17 cellular contexts compared by ENCODE assay signal in genomic region chr16:716768-717325, GRCh38. TPM values are rescaled to one million over a fixed set of nuclear protein-coding genes. Genes with fewer than 3 reads are reported as not detected.
DNase-seq lines count a peak whose midpoint lies in the region; ATAC-seq and TF ChIP-seq lines count a peak whose summit lies in the region.
"Had no signal": no experiment of that assay in that cellular context is flagged by ENCODE, and none has a peak within 500 bp of the region (broad histone marks: within the 10 kb centered on the region; RNA-seq: fewer than 3 reads in every experiment).

No MANE protein-coding gene starts in this region.

- no peak overlapping the region for H2AFZ ChIP-seq in PC-3 (ENCODE audit: low read length)
- H2AFZ ChIP-seq: hepatocyte had no signal

- peaks cover 8% of the 10 kb centered on the region; the same call in 1 of the 2 replicates for H4K20me1 ChIP-seq in PC-3 (ENCODE audit: low read length)

- H3K36me3 ChIP-seq in PC-3 (ENCODE audit: low read depth, low read length) = no peaks in the 10 kb centered on the region
- H3K36me3 ChIP-seq in skeletal muscle satellite cell (ENCODE audit: insufficient read depth, low read length) = no peaks in the 10 kb centered on the region
- H3K36me3 ChIP-seq: lower lobe of right lung, vagina had no signal

- H3K4me3 ChIP-seq in PC-3 (ENCODE audit: low read length) (peak overlapping the region; percentile 71), skeletal muscle satellite cell (ENCODE audit: low read length) (no peak overlapping the region)
- H3K4me3 ChIP-seq: hepatocyte had no signal

- H3K9ac ChIP-seq in PC-3 (ENCODE audit: low read length) (no peak overlapping the region), skeletal muscle satellite cell (ENCODE audit: low read depth, low read length) (no peak overlapping the region)
- H3K9ac ChIP-seq: parathyroid adenoma had no signal

- H3K27ac Mint-ChIP-seq in activated T-cell treated with anti-CD3 and anti-CD28 coated beads, Interleukin-2, amount 50 U/mL, for 24 hours = no peak overlapping the region
- no peak overlapping the region for H3K27ac Mint-ChIP-seq in effector memory CD8-positive, alpha-beta T cell
- H3K27ac Mint-ChIP-seq: activated B cell treated with CpG ODN at 0.5 μM for 24 hours had no signal

- peaks cover 19% of the 10 kb centered on the region for H3K79me2 ChIP-seq in PC-3 (ENCODE audit: low read length)
- H3K79me2 ChIP-seq: hepatocyte had no signal

- H3K9me2 ChIP-seq in PC-3 (replicated peaks; ENCODE audit: low read length) = no peaks in the 10 kb centered on the region

- H3K9me3 ChIP-seq in PC-3 (ENCODE audit: low read length) (no peaks in the 10 kb centered on the region), skeletal muscle satellite cell (replicated peaks; ENCODE audit: low read length) (no peaks in the 10 kb centered on the region)
- H3K9me3 ChIP-seq: lower lobe of right lung, vagina had no signal

- H3K27me3 Mint-ChIP-seq in activated T-cell treated with anti-CD3 and anti-CD28 coated beads, Interleukin-2, amount 50 U/mL, for 24 hours = peaks cover 17% of the 10 kb centered on the region
- peaks cover 0 to 8% of the 10 kb centered on the region in 2 donors for H3K27me3 Mint-ChIP-seq in effector memory CD8-positive, alpha-beta T cell

- intact Hi-C loops in PC-3 (cut with micrococcal nuclease) = loop anchor here (10.0 kb wide), 1 partner anchor 68 kb away; the partner anchor contains the start of genes CHTF18 and RPUSD1

- H3K4me2 ChIP-seq in PC-3 (ENCODE audit: low read length) (peak overlapping the region; percentile 86), skeletal muscle satellite cell (ENCODE audit: low read length) (peak overlapping the region; percentile 97)

- no peaks in the 10 kb centered on the region for H3K9me3 Mint-ChIP-seq in activated T-cell treated with anti-CD3 and anti-CD28 coated beads, Interleukin-2, amount 50 U/mL, for 24 hours
- H3K9me3 Mint-ChIP-seq in effector memory CD8-positive, alpha-beta T cell = no peaks in the 10 kb centered on the region
- H3K9me3 Mint-ChIP-seq: activated B cell treated with CpG ODN at 0.5 μM for 24 hours; activated T-helper 1 cell treated with anti-CD3 and anti-CD28 coated beads, Interleukin-12 subunit alpha, Interleukin-12 subunit beta, Interleukin-2, Interleukin-4 antibody, amounts not matched to agents 30 ng/mL and 10 ng/mL and 1 ng/mL, durations not matched to agents 14 hours and 24 hours and 36 hours had no signal

- H3K4me1 Mint-ChIP-seq in activated T-cell treated with anti-CD3 and anti-CD28 coated beads, Interleukin-2, amount 50 U/mL, for 24 hours (ENCODE audit: low read depth) = peaks cover 24% of the 10 kb centered on the region
- peaks cover 15 to 17% of the 10 kb centered on the region in 2 donors for H3K4me1 Mint-ChIP-seq in effector memory CD8-positive, alpha-beta T cell (ENCODE audit: low read depth in 2 of 2)

- no peak for DNase-seq in activated T-cell treated with anti-CD3 and anti-CD28 coated beads, Interleukin-2, amount 50 U/mL, for 24 hours
- no peak for DNase-seq in activated T-cell treated with anti-CD3 and anti-CD28 coated beads, Interleukin-2, amount 50 U/mL, for 48 hours
- DNase-seq in PC-3 (no peak), NCI-H1436 treated with DMSO at 0.1 percent for 48 hours (lab: John Stamatoyannopoulos, UW) (no peak), NCI-H345 (lab: John Stamatoyannopoulos, UW) (no peak)
- DNase-seq in effector memory CD8-positive, alpha-beta T cell = no peak
- DNase-seq: activated B cell treated with CpG ODN at 0.5 μM for 24 hours; lower lobe of right lung; NCI-H2081; stimulated activated CD8-positive, alpha-beta memory T cell treated with anti-CD3 and anti-CD28 coated beads, Interleukin-4, amount 100 ng/mL, for 48 hours had no signal

- H3K27me3 ChIP-seq in PC-3 (ENCODE audit: low read length) (no peaks in the 10 kb centered on the region), skeletal muscle satellite cell (ENCODE audit: control insufficient read depth, insufficient read depth, low read length) (no peaks in the 10 kb centered on the region)
- H3K27me3 ChIP-seq: vagina had no signal

- no peak for TF ChIP-seq CTCF in PC-3 (conservative IDR thresholded peaks at IDR 0.05; ENCODE audit: low read depth, low read length)

- peak overlapping the region; percentile 73 for H3K4me3 Mint-ChIP-seq in activated T-cell treated with anti-CD3 and anti-CD28 coated beads, Interleukin-2, amount 50 U/mL, for 24 hours
- H3K4me3 Mint-ChIP-seq in effector memory CD8-positive, alpha-beta T cell = peak overlapping the region; percentile 56 to 65

- H3K36me3 Mint-ChIP-seq in activated T-cell treated with anti-CD3 and anti-CD28 coated beads, Interleukin-2, amount 50 U/mL, for 24 hours (ENCODE audit: low read depth) = peaks cover 2% of the 10 kb centered on the region
- H3K36me3 Mint-ChIP-seq in effector memory CD8-positive, alpha-beta T cell (ENCODE audit: insufficient read depth) = peaks cover 13% of the 10 kb centered on the region

- BruUV-seq in PC-3 (replicated peaks; lab: Mats Ljungman, UMichigan) = no TSS peak

- H3K27ac ChIP-seq in PC-3 (ENCODE audit: low read length) = no peak overlapping the region
- H3K27ac ChIP-seq: hepatocyte, lower lobe of right lung, parathyroid adenoma, vagina had no signal

- CTCF ChIA-PET in PC-3 (lab: Charles Lee) = no interaction called here

- no peaks in the 10 kb centered on the region for H3F3A ChIP-seq in PC-3 (ENCODE audit: low read length, unreplicated experiment)

- H3K4me1 ChIP-seq in PC-3 (ENCODE audit: insufficient read depth, low read length) = peaks cover 34% of the 10 kb centered on the region
- peaks cover 42% of the 10 kb centered on the region for H3K4me1 ChIP-seq in skeletal muscle satellite cell (ENCODE audit: control insufficient read depth, insufficient read depth, low read length)

- POLR2A ChIA-PET in PC-3 (lab: Charles Lee; ENCODE audit: unreplicated experiment) = no interaction called here

- ATAC-seq in PC-3 (no peak), HG02763 (IDR thresholded peaks at IDR 0.05; ENCODE audit: unreplicated experiment) (no peak)
- no peak for ATAC-seq in effector memory CD8-positive, alpha-beta T cell (replicated peaks)
- ATAC-seq: lower lobe of right lung had no signal

RNA-seq across cellular contexts. Expression of gene METRN, which starts 1.9 kb away (rescaled TPM):
- total RNA-seq in PC-3 (2014; rRNA removed) = 314 and 320 TPM in 2 replicates
- total RNA-seq in skeletal muscle satellite cell (2012; rRNA removed) = 70.0 and 90.9 TPM in 2 replicates

RNA-seq across cellular contexts. Expression of gene ANTKMT, which starts 4.1 kb away (rescaled TPM):
- 77.3 and 79.0 TPM in 2 replicates for total RNA-seq in PC-3 (2014; rRNA removed)
- total RNA-seq in skeletal muscle satellite cell (2012; rRNA removed) = 22.1 and 33.9 TPM in 2 replicates

RNA-seq across cellular contexts. Expression of gene CCDC78, which starts 9.4 kb away (rescaled TPM):
- 3.3 and 5.8 TPM in 2 replicates for total RNA-seq in PC-3 (2014; rRNA removed)
- total RNA-seq in skeletal muscle satellite cell (2012; rRNA removed) = 3.5 and 3.7 TPM in 2 replicates

RNA-seq across cellular contexts. Expression of gene HAGHL, which starts 10.1 kb away (rescaled TPM):
- total RNA-seq in PC-3 (2014; rRNA removed) = 16.4 and 19.4 TPM in 2 replicates
- 19.4 and 30.7 TPM in 2 replicates for total RNA-seq in skeletal muscle satellite cell (2012; rRNA removed)

RNA-seq across cellular contexts. Expression of gene FBXL16, which starts 11.2 kb away (rescaled TPM):
- 4.3 and 7.5 TPM in 2 replicates for total RNA-seq in PC-3 (2014; rRNA removed)
- total RNA-seq in skeletal muscle satellite cell (2012; rRNA removed) = 0.51 and 1.5 TPM in 2 replicates
- total RNA-seq: LHCN-M2 had no signal
